In the genomic region with DNA sequence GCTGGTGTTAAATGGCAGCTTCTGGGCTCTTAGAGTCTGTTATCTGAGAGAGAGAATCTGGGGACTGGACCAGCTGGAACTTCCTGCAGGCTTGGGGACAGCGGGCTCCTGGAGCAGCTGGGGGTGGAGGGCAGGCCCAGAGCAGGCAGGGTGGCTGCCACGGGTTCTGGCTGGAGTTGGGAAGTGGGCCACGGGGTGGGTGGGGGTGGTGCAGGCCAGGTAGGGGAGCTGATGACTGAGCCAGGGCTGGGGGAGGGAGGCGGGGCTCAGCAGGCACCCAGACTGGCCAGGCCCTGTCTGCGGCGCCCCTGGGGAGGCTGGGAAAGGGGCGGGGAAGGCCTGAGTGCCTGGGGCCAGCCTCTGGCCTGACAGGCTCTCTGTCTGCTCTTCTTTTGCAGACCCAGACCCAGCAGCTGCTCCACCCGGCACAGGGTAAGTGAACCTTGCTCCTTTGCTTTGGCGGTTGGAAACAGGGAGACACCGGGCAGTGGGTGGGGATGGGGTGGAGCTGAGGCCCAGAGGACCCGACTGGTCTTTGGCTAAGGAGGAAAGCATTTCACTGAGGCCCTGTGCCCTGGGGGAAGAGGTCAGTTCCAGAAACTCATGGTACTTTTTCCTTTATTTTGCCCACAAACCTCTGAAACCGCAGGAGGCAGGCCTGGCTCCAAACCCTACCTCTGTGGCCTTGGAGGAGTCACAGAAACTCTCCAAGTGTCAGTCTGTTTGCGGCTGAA, we compare ENCODE assay signal across 9 cellular contexts. TPM values are rescaled to one million over a fixed set of nuclear protein-coding genes. Genes with fewer than 3 reads are reported as not detected.
DNase-seq lines count a peak whose midpoint lies in the region; ATAC-seq, FAIRE-seq and TF ChIP-seq lines count a peak whose summit lies in the region.
"Had no signal": no experiment of that assay in that cellular context is flagged by ENCODE, and none has a peak within 500 bp of the region (broad histone marks: within the 10 kb centered on the region; RNA-seq: fewer than 3 reads in every experiment).

No MANE protein-coding gene starts in this region.

- intact Hi-C loops in right cardiac atrium (cut with DNase I), result loop anchor here in 1 of 4 donors (5.0 kb wide), 1 partner anchor 46 kb away; no protein-coding TSS in a partner anchor

- no peak for TF ChIP-seq CTCF in WERI-Rb-1 (IDR thresholded peaks at IDR 0.05; ENCODE audit: low read depth, low read length)

- 29% methylated on average over 13 of the region's 13 CpGs for WGBS in right cardiac atrium
- WGBS in small intestine, 3 donors, result 15 to 32% (median 18%) methylated on average over 13 of the region's 13 CpGs

- H3K4me3 ChIP-seq in WERI-Rb-1 (ENCODE audit: low read depth, low read length) (no peak overlapping the region; the same call in 1 of the 2 replicates), right cardiac atrium (ENCODE audit: low read length) (peak overlapping the region; percentile 42), small intestine (ENCODE audit: low read depth in 1 of 2, low read length in 2 of 2) (no peak overlapping the region)

- ATAC-seq in right cardiac atrium, result peak; percentile 76 to 79
- ATAC-seq in GM19452 (IDR thresholded peaks at IDR 0.05; ENCODE audit: unreplicated experiment), result no peak
- ATAC-seq in GM18870 (IDR thresholded peaks at IDR 0.05; ENCODE audit: unreplicated experiment), result no peak

- H3K27ac ChIP-seq in WERI-Rb-1 (peak overlapping the region; percentile 73), right cardiac atrium (ENCODE audit: low read length) (peak overlapping the region; percentile 96), small intestine (ENCODE audit: low read depth in 1 of 2, low read length in 1 of 2) (peak overlapping the region; percentile 61 to 91)

- no peak for FAIRE-seq in small intestine (lab: Jason Lieb, UNC)
- FAIRE-seq: TTC549 had no signal

- DNase-seq in HK-2 (ENCODE audit: unreplicated experiment), result peak; percentile 67
- peak; percentile 68 for DNase-seq in WERI-Rb-1
- peak; percentile 50 to 88 (median 86) for DNase-seq in right cardiac atrium
- peak; percentile 91 for DNase-seq in small intestine
- no peak for DNase-seq in GM19240 (ENCODE audit: insufficient read length, low spot score)
- no peak for DNase-seq in OCI-M2 (lab: John Stamatoyannopoulos, UW; ENCODE audit: unreplicated experiment)

- H3K27me3 ChIP-seq in WERI-Rb-1 (ENCODE audit: insufficient read depth, low read depth, severe bottlenecking) (no peaks in the 10 kb centered on the region), right cardiac atrium (ENCODE audit: control insufficient read depth, insufficient read depth) (no peaks in the 10 kb centered on the region), small intestine (ENCODE audit: control insufficient read depth in 2 of 2, insufficient read depth in 2 of 2, low read length in 2 of 2) (no peaks in the 10 kb centered on the region)

- no peaks in the 10 kb centered on the region for H3K9me3 ChIP-seq in WERI-Rb-1 (ENCODE audit: severe bottlenecking)
- H3K9me3 ChIP-seq in right cardiac atrium (ENCODE audit: control insufficient read depth, low read length), result no peaks in the 10 kb centered on the region
- H3K9me3 ChIP-seq in small intestine (ENCODE audit: control insufficient read depth, low read depth), result no peaks in the 10 kb centered on the region

- peaks cover 14% of the 10 kb centered on the region for H3K36me3 ChIP-seq in WERI-Rb-1
- H3K36me3 ChIP-seq in small intestine (ENCODE audit: control insufficient read depth in 2 of 2, insufficient read depth in 2 of 2, low read length in 2 of 2), result peaks cover 0 to 4% of the 10 kb centered on the region in 2 donors

- H3K4me1 ChIP-seq in right cardiac atrium (ENCODE audit: control insufficient read depth, insufficient read depth, low read length) (peaks cover 18% of the 10 kb centered on the region), small intestine (ENCODE audit: control insufficient read depth in 2 of 2, insufficient read depth in 1 of 2, low read depth in 1 of 2, low read length in 1 of 2) (peaks cover 9 to 24% of the 10 kb centered on the region in 2 donors)

RNA-seq across cellular contexts. Expression of gene ARHGEF10L, which starts 48.7 kb away (rescaled TPM):
- total RNA-seq in right cardiac atrium, result 10 to 100 TPM; 42.6 to 56.4 (median 55.1) TPM
- polyA plus RNA-seq in right cardiac atrium, result 47.9 TPM
- polyA plus RNA-seq in small intestine, result 10 to 100 TPM in 1 of 3 donors, 1 to 10 TPM in 2; 5.6 to 62.1 (median 7.8) TPM

Comparison
In these comparisons a context has a peak if more than half of its experiments do, and no peak if none do; other contexts are left out.
1. DNase-seq: peak in HK-2 (single experiment), WERI-Rb-1 (single experiment), right cardiac atrium (3 of 3) and small intestine (single experiment); none in GM19240 (single experiment) and OCI-M2 (single experiment).
2. ATAC-seq: peak in right cardiac atrium (2 of 2); none in GM19452 (single experiment) and GM18870 (single experiment).
3. Peak in every context shown above with its lines, with median percentiles within 50 percentile points of each other: H3K27ac ChIP-seq.